29 cellular contexts compared by ENCODE assay signal in the genomic region with DNA sequence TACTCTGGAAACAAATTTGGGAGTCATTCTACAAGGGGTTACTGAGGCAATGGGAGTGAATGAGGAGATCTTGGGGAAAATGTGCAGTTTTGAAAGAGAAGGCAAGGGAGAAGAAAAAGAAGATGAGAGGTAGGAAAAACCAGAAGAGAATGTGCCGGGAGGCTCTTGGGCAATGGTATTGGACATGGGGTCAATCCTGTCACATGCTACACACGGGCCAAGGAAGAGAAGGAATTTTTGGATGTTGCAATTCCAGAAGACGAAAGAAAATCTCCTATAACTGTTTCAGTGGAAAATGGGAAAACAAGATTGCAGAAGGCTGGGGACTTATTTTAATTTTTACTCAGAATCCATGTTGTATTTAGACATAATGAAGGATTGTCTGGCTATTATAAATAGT.
"Had no signal": no experiment of that assay in that cellular context is flagged by ENCODE, and none has a peak within 500 bp of the region (broad histone marks: within the 10 kb centered on the region; RNA-seq: fewer than 3 reads in every experiment).

No MANE protein-coding gene starts in this region.

- DNase-seq: activated CD4-positive, alpha-beta memory T cell treated with anti-CD3 and anti-CD28 coated beads for 36 hours; activated CD4-positive, alpha-beta T cell treated with anti-CD3 and anti-CD28 coated beads for 4 hours; activated CD4-positive, alpha-beta T cell treated with anti-CD3 and anti-CD28 coated beads, Interleukin-2, amount 10 ng/mL, durations not matched to agents 24 days and 14 days; activated CD4-positive, alpha-beta T cell treated with anti-CD3 and anti-CD28 coated beads, Interleukin-2, amount 50 U/mL, for 1 hour; activated CD4-positive, alpha-beta T cell treated with anti-CD3 and anti-CD28 coated beads, Interleukin-2, amount 50 U/mL, for 4 hours; activated CD4-positive, CD25-positive, alpha-beta regulatory T cell; activated CD8-positive, alpha-beta memory T cell treated with anti-CD3 and anti-CD28 coated beads, Interleukin-2, amount 50 U/mL, for 4 hours; activated CD8-positive, alpha-beta T cell treated with anti-CD3 and anti-CD28 coated beads for 36 hours; activated gamma-delta T cell; activated naive CD4-positive, alpha-beta T cell treated with anti-CD3 and anti-CD28 coated beads, Interleukin-2, amount 10 ng/mL, durations not matched to agents 7 days and 5 days; activated naive CD4-positive, alpha-beta T cell treated with Interleukin-2 at 50 U/mL for 16 hours; activated naive CD8-positive, alpha-beta T cell treated with anti-CD3 and anti-CD28 coated beads, Interleukin-2, amount 10 ng/mL, durations not matched to agents 7 days and 5 days; activated naive CD8-positive, alpha-beta T cell treated with anti-CD3 and anti-CD28 coated beads, Interleukin-2, amount 50 U/mL, for 24 hours; activated T-cell treated with anti-CD3 and anti-CD28 coated beads for 4 hours; activated T-cell treated with anti-CD3 and anti-CD28 coated beads, Interleukin-2, amount 50 U/mL, for 1 hour; activated T-cell treated with anti-CD3 and anti-CD28 coated beads, Interleukin-2, amount 50 U/mL, for 4 hours; activated T-cell treated with anti-CD3 and anti-CD28 coated beads, Interleukin-2, amount 50 U/mL, for 72 hours; adrenal gland; amniotic stem cell; aorta; body of pancreas; brain microvascular endothelial cell; central memory CD4-positive, alpha-beta T cell; SW 1271; T-helper 1 cell; T-helper 2 cell; T-helper 9 cell; WERI-Rb-1 had no signal

- H3K27me3 ChIP-seq: adrenal gland, body of pancreas, brain microvascular endothelial cell, breast epithelium had no signal

- H3K36me3 ChIP-seq: adrenal gland, brain microvascular endothelial cell, breast epithelium, WERI-Rb-1 had no signal

- H3K4me1 ChIP-seq: adrenal gland, breast epithelium had no signal

- H3K27ac ChIP-seq: adrenal gland, body of pancreas, brain microvascular endothelial cell, breast epithelium, WERI-Rb-1 had no signal

- H3K4me3 ChIP-seq: adrenal gland, body of pancreas, breast epithelium had no signal

- H3K9me3 ChIP-seq: adrenal gland, body of pancreas had no signal
